9 cellular contexts compared by ENCODE assay signal in the genomic region with DNA sequence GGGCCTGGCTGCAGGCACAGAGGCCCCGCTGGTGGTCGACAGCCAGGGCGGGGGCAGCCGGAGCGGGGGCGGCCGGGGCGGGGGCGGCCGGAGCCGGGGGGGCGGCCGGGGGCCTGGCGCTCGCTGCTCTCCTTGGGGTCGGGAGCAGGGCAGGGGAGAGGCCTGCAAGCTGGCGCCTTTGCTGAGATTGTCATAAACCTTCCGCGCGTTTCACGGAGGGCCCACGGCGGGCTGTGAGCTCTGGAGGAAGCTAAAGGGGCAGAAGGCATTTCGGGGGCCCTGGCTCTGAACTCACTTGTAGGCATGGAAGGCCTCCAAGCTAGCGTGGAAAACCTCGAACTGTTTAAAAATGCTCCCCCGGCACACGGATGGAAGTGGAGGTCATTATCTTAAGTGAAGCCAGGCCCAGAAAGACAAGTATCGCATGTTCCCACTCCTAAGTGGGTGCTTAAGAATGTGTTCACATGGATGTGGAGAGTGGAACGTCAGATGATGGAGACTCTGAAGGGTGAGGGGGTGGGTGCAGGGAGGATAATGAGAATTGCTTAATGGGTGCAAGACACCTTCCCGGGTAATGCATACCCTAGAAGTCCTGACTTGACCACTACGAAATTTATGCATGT. TPM values are rescaled to one million over a fixed set of nuclear protein-coding genes. Genes with fewer than 3 reads are reported as not detected.
DNase-seq lines count a peak whose midpoint lies in the region; ATAC-seq, FAIRE-seq and TF ChIP-seq lines count a peak whose summit lies in the region.
"Had no signal": no experiment of that assay in that cellular context is flagged by ENCODE, and none has a peak within 500 bp of the region (broad histone marks: within the 10 kb centered on the region; RNA-seq: fewer than 3 reads in every experiment).

No MANE protein-coding gene starts in this region.

- H3K9me3 ChIP-seq in HUES6 (ENCODE audit: control insufficient read depth, insufficient read depth, low read depth, low read length) = no peaks in the 10 kb centered on the region
- H3K9me3 ChIP-seq in iPS-18c (ENCODE audit: control insufficient read depth, insufficient read depth, low read length) = peaks cover 2% of the 10 kb centered on the region
- no peaks in the 10 kb centered on the region for H3K9me3 ChIP-seq in small intestine (ENCODE audit: control insufficient read depth, low read depth)

- H3K9ac ChIP-seq in HUES6 (ENCODE audit: low read length) = peak overlapping the region; percentile 80

- no peak for ATAC-seq in HG02759 (IDR thresholded peaks at IDR 0.05; ENCODE audit: unreplicated experiment)

- no peak for FAIRE-seq in small intestine (lab: Jason Lieb, UNC)

- H3K4me3 ChIP-seq in HUES6 (ENCODE audit: low read depth, low read length) (peak overlapping the region; percentile 71), iPS-18c (ENCODE audit: insufficient read depth, low read depth, low read length) (peak overlapping the region; percentile 53), small intestine (ENCODE audit: low read depth in 1 of 2, low read length in 2 of 2) (peak overlapping the region; percentile 40 to 47)

- DNase-seq in NCI-H2171 treated with DMSO at 0.1 percent for 48 hours (lab: John Stamatoyannopoulos, UW) (peak; percentile 47), NCI-H2171 (lab: John Stamatoyannopoulos, UW) (no peak), amniotic epithelial cell (ENCODE audit: low read depth) (peak; percentile 51), small intestine (peak; percentile 11), GM13976 (ENCODE audit: low spot score) (no peak)
- DNase-seq: DND-41 had no signal

- in situ Hi-C loops in GM13976 (cut with MboI; ENCODE audit: low sequenced_read_pairs, unreplicated experiment) = no loop called here

- peaks cover 27% of the 10 kb centered on the region for H3K27me3 ChIP-seq in HUES6 (ENCODE audit: control insufficient read depth, insufficient read depth, low read length)
- no peaks in the 10 kb centered on the region for H3K27me3 ChIP-seq in small intestine (ENCODE audit: control insufficient read depth in 2 of 2, insufficient read depth in 2 of 2, low read length in 2 of 2)

- no peaks in the 10 kb centered on the region for H3K36me3 ChIP-seq in HUES6 (ENCODE audit: control insufficient read depth, insufficient read depth, low read length)
- no peaks in the 10 kb centered on the region for H3K36me3 ChIP-seq in small intestine (ENCODE audit: control insufficient read depth in 2 of 2, insufficient read depth in 2 of 2, low read length in 2 of 2)

- TF ChIP-seq CTCF in GM13976 (IDR thresholded peaks at IDR 0.05; ENCODE audit: borderline replicate concordance, control extremely low read depth, extremely low read depth, insufficient read depth, missing control alignments) = no peak

- 11 to 29% (median 22%) methylated on average over 17 to 32 of the region's 32 CpGs for WGBS in small intestine, 3 donors

- H3K27ac ChIP-seq in HUES6 (ENCODE audit: low read depth, low read length) = no peak overlapping the region
- peak overlapping the region in 1 of 2 donors; percentile 79 for H3K27ac ChIP-seq in small intestine (ENCODE audit: low read depth in 1 of 2, low read length in 1 of 2)

- H3K4me1 ChIP-seq in HUES6 (ENCODE audit: control insufficient read depth, insufficient read depth, low read length) (peaks cover 9% of the 10 kb centered on the region), small intestine (ENCODE audit: control insufficient read depth in 2 of 2, insufficient read depth in 1 of 2, low read depth in 1 of 2, low read length in 1 of 2) (peaks cover 0 to 3% of the 10 kb centered on the region in 2 donors)

RNA-seq across cellular contexts. Expression of a gene that starts 0.6 kb away (rescaled TPM):
- 1 to 10 TPM; 1.1 to 2.2 (median 1.6) TPM for polyA plus RNA-seq in small intestine

RNA-seq across cellular contexts. Expression of a gene that starts 31.3 kb away (rescaled TPM):
- polyA plus RNA-seq in small intestine = 10 to 100 TPM; 67.2 to 89.9 (median 83.8) TPM

Comparison
In these comparisons a context has a peak if more than half of its experiments do, and no peak if none do; other contexts are left out.
1. DNase-seq: peak in NCI-H2171 treated with DMSO at 0.1 percent for 48 hours (single experiment), amniotic epithelial cell (single experiment) and small intestine (single experiment); none in NCI-H2171 (single experiment) and GM13976 (single experiment).
2. Peak in every context shown above with its lines, with median percentiles within 50 percentile points of each other: H3K4me3 ChIP-seq.